24 cellular contexts compared by ENCODE assay signal in the genomic region with DNA sequence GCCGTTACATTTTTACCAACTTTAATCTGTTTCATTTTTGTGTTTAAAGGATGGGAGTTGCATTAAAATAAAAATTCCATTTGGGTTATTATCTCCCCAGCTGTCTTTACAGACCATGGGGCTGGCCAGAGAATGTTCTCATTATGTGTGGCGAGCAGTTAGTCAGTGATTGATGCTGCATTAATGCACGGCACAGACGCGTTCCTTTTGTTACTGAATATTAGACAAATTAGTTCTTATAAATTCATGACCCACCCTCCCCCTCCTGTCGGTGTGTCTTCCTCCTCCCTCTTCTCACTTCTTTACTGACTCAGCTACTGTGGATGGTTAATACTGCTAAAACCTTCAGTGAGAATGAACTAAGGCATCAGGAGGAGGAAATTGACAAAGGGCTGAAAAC.
DNase-seq lines count a peak whose midpoint lies in the region; ATAC-seq, FAIRE-seq and TF ChIP-seq lines count a peak whose summit lies in the region.
"Had no signal": no experiment of that assay in that cellular context is flagged by ENCODE, and none has a peak within 500 bp of the region (broad histone marks: within the 10 kb centered on the region; RNA-seq: fewer than 3 reads in every experiment).

No MANE protein-coding gene starts in this region.

- no peaks in the 10 kb centered on the region for H3K36me3 Mint-ChIP-seq in astrocyte (ENCODE audit: low read depth, unreplicated experiment)
- H3K36me3 Mint-ChIP-seq: activated CD4-positive, alpha-beta memory T cell treated with anti-CD3 and anti-CD28 coated beads for 36 hours had no signal

- ATAC-seq in GM18505 (IDR thresholded peaks at IDR 0.05; ENCODE audit: unreplicated experiment) (no peak), HG02852 (IDR thresholded peaks at IDR 0.05; ENCODE audit: unreplicated experiment) (no peak)
- ATAC-seq: esophagus mucosa, left colon, right cardiac atrium, SK-N-SH treated with all-trans-retinoic acid at 6 μM for 48 hours had no signal

- H3K27me3 ChIP-seq in astrocyte (ENCODE audit: insufficient read depth, low read length) (no peaks in the 10 kb centered on the region), skeletal muscle satellite cell (ENCODE audit: control insufficient read depth, insufficient read depth, low read length) (no peaks in the 10 kb centered on the region)
- H3K27me3 ChIP-seq: neutrophil, uterus had no signal

- no peaks in the 10 kb centered on the region for H3K9me3 ChIP-seq in astrocyte (ENCODE audit: insufficient read depth, low read depth, low read length)
- H3K9me3 ChIP-seq in skeletal muscle satellite cell (replicated peaks; ENCODE audit: low read length): no peaks in the 10 kb centered on the region
- H3K9me3 ChIP-seq: neutrophil, uterus had no signal

- H3K79me2 ChIP-seq in astrocyte (ENCODE audit: insufficient read depth, low read length): no peaks in the 10 kb centered on the region

- no peak overlapping the region for H3K4me2 ChIP-seq in astrocyte (ENCODE audit: low read length)
- H3K4me2 ChIP-seq in skeletal muscle satellite cell (ENCODE audit: low read length): peak overlapping the region; percentile 46

- H3K4me1 ChIP-seq in astrocyte (ENCODE audit: insufficient read depth, low read length): no peaks in the 10 kb centered on the region
- H3K4me1 ChIP-seq in skeletal muscle satellite cell (ENCODE audit: control insufficient read depth, insufficient read depth, low read length): no peaks in the 10 kb centered on the region
- H3K4me1 ChIP-seq: uterus had no signal

- H3K27me3 Mint-ChIP-seq in astrocyte (ENCODE audit: low read depth, unreplicated experiment): no peaks in the 10 kb centered on the region
- H3K27me3 Mint-ChIP-seq: activated CD4-positive, alpha-beta memory T cell treated with anti-CD3 and anti-CD28 coated beads for 36 hours had no signal

- H4K20me1 ChIP-seq in astrocyte (ENCODE audit: insufficient read depth, low read length): no peaks in the 10 kb centered on the region

- H3K4me3 ChIP-seq in astrocyte (ENCODE audit: insufficient read depth, low read depth, low read length) (no peak overlapping the region), skeletal muscle satellite cell (ENCODE audit: low read length) (no peak overlapping the region)
- H3K4me3 ChIP-seq: uterus had no signal

- peak; percentile 29 for DNase-seq in NCI-H1105 treated with DMSO at 0.1 percent for 48 hours (lab: John Stamatoyannopoulos, UW)
- no peak for DNase-seq in NCI-H1105 (lab: John Stamatoyannopoulos, UW)
- peak; percentile 43 for DNase-seq in astrocyte (ENCODE audit: low read depth)
- DNase-seq in midbrain (lab: John Stamatoyannopoulos, UW): peak; percentile 77
- DNase-seq in LoVo (ENCODE audit: low spot score): no peak
- DNase-seq: activated CD4-positive, alpha-beta memory T cell treated with anti-CD3 and anti-CD28 coated beads for 36 hours; activated gamma-delta T cell; effector CD4-positive, alpha-beta T cell; IMR-90; left colon; NCI-H2029; NCI-H446 treated with DMSO at 0.1 percent for 48 hours; right cardiac atrium; RPMI8226; stimulated activated CD8-positive, alpha-beta memory T cell treated with anti-CD3 and anti-CD28 coated beads, Interleukin-4, amount 100 ng/mL, for 48 hours; uterus had no signal

- H3K9ac ChIP-seq in astrocyte (ENCODE audit: low read length): no peak overlapping the region
- H3K9ac ChIP-seq in skeletal muscle satellite cell (ENCODE audit: low read depth, low read length): no peak overlapping the region

- no peak for TF ChIP-seq CTCF in astrocyte (IDR thresholded peaks at IDR 0.05; ENCODE audit: insufficient read depth, low read depth, low read length)

- no peak overlapping the region for H3K27ac ChIP-seq in astrocyte (ENCODE audit: low read depth, low read length)
- H3K27ac ChIP-seq: neutrophil, uterus had no signal

- FAIRE-seq in astrocyte (lab: Jason Lieb, UNC): no peak

- H3K9me3 Mint-ChIP-seq in astrocyte (ENCODE audit: unreplicated experiment): peaks cover 2% of the 10 kb centered on the region
- H3K9me3 Mint-ChIP-seq: activated CD4-positive, alpha-beta memory T cell treated with anti-CD3 and anti-CD28 coated beads for 36 hours; T-helper 2 cell treated with Interferon-gamma antibody and Interleukin-4, amounts not matched to agents 5 μg/mL and 100 μg/mL, for 36 hours had no signal

- no peaks in the 10 kb centered on the region for H3K36me3 ChIP-seq in astrocyte (ENCODE audit: insufficient read depth, low read length)
- H3K36me3 ChIP-seq in skeletal muscle satellite cell (ENCODE audit: insufficient read depth, low read length): no peaks in the 10 kb centered on the region
- H3K36me3 ChIP-seq: neutrophil, uterus had no signal

- peaks cover 2% of the 10 kb centered on the region for H3K4me1 Mint-ChIP-seq in astrocyte (ENCODE audit: low read depth, unreplicated experiment)

- H2AFZ ChIP-seq in astrocyte (ENCODE audit: low read depth, low read length): no peak overlapping the region

- no peak for TF ChIP-seq POLR2A in GM18505 (IDR thresholded peaks at IDR 0.05; ENCODE audit: borderline replicate concordance, extremely low read depth, insufficient read depth, insufficient read length)

- H3K27ac Mint-ChIP-seq in astrocyte (ENCODE audit: unreplicated experiment): no peak overlapping the region
- H3K27ac Mint-ChIP-seq: activated CD4-positive, alpha-beta memory T cell treated with anti-CD3 and anti-CD28 coated beads for 36 hours; mesothelial cell of epicardium; T-helper 2 cell treated with Interferon-gamma antibody and Interleukin-4, amounts not matched to agents 5 μg/mL and 100 μg/mL, for 36 hours had no signal

- H3K4me3 Mint-ChIP-seq in astrocyte (ENCODE audit: unreplicated experiment): no peak overlapping the region
- H3K4me3 Mint-ChIP-seq: activated CD4-positive, alpha-beta memory T cell treated with anti-CD3 and anti-CD28 coated beads for 36 hours; mesothelial cell of epicardium; T-helper 2 cell treated with Interferon-gamma antibody and Interleukin-4, amounts not matched to agents 5 μg/mL and 100 μg/mL, for 36 hours had no signal

Comparison
In these comparisons a context has a peak if more than half of its experiments do, and no peak if none do; other contexts are left out.
1. DNase-seq: peak in NCI-H1105 treated with DMSO at 0.1 percent for 48 hours (single experiment), astrocyte (single experiment) and midbrain (single experiment); none in NCI-H1105 (single experiment) and LoVo (single experiment).